8 cellular contexts compared by ENCODE assay signal in genomic region chr17:35449371-35449931, GRCh38. TPM values are rescaled to one million over a fixed set of nuclear protein-coding genes. Genes with fewer than 3 reads are reported as not detected.
A peak's percentile ranks its signal among the peaks of the same experiment; 100 is the strongest.
DNase-seq lines count a peak whose midpoint lies in the region; ATAC-seq and TF ChIP-seq lines count a peak whose summit lies in the region.

No MANE protein-coding gene starts in this region.

- H2BK5ac ChIP-seq in mesendoderm (ENCODE audit: low read length), result no peak overlapping the region

- no peak overlapping the region for H2AFZ ChIP-seq in PC-3 (ENCODE audit: low read length)

- H4K20me1 ChIP-seq in PC-3 (ENCODE audit: low read length), result no peaks in the 10 kb centered on the region

- H3K79me1 ChIP-seq in mesendoderm (ENCODE audit: low read length), result no peaks in the 10 kb centered on the region

- H3K27ac ChIP-seq in body of pancreas (no peak overlapping the region), mesendoderm (ENCODE audit: low read depth, low read length) (no peak overlapping the region), PC-3 (ENCODE audit: low read length) (no peak overlapping the region)

- no peak for TF ChIP-seq POLR2A in body of pancreas (IDR thresholded peaks at IDR 0.05)

- no TSS peak for BruUV-seq in PC-3 (replicated peaks; lab: Mats Ljungman, UMichigan)

- H3K18ac ChIP-seq in mesendoderm (ENCODE audit: low read length), result no peak overlapping the region

- no peak overlapping the region for H2AK5ac ChIP-seq in mesendoderm (ENCODE audit: low read length)

- no peak for DNase-seq in AG04449 (ENCODE audit: low read depth, low spot score)
- peak in 2 of 4 donors; percentile 27 to 33 for DNase-seq in body of pancreas
- peak; percentile 42 for DNase-seq in mesendoderm
- no peak for DNase-seq in PC-3
- no peak for DNase-seq in UCSD-AML1 (lab: John Stamatoyannopoulos, UW; ENCODE audit: unreplicated experiment)
- no peak for DNase-seq in NCI-H446 treated with DMSO at 0.1 percent for 48 hours (lab: John Stamatoyannopoulos, UW)

- H3K9me3 ChIP-seq in body of pancreas, result no peaks in the 10 kb centered on the region
- no peaks in the 10 kb centered on the region for H3K9me3 ChIP-seq in PC-3 (ENCODE audit: low read length)

- CTCF ChIA-PET in AG04449 (lab: Yijun Ruan, JAX), result no interaction called here
- CTCF ChIA-PET in PC-3 (lab: Charles Lee), result no interaction called here

- no peak overlapping the region for H3K4ac ChIP-seq in mesendoderm (ENCODE audit: low read depth, low read length)

- no peak overlapping the region for H2BK120ac ChIP-seq in mesendoderm (ENCODE audit: low read depth, low read length)

- peak overlapping the region; percentile 63 for H3K9ac ChIP-seq in mesendoderm (ENCODE audit: low read length)
- no peak overlapping the region for H3K9ac ChIP-seq in PC-3 (ENCODE audit: low read length)

- no peak overlapping the region for H2BK15ac ChIP-seq in mesendoderm (replicated peaks; ENCODE audit: low read depth)

- H3K4me3 ChIP-seq in AG04449 (ENCODE audit: low read depth, low read length) (peak overlapping the region; percentile 2), body of pancreas (no peak overlapping the region), mesendoderm (ENCODE audit: low read length) (no peak overlapping the region), PC-3 (ENCODE audit: low read length) (no peak overlapping the region)

- H3K36me3 ChIP-seq in body of pancreas (replicated peaks in 1 of 2; ENCODE audit: insufficient read depth in 1 of 2, low read depth in 2 of 2) (no peaks in the 10 kb centered on the region), mesendoderm (ENCODE audit: control insufficient read depth, insufficient read depth, low read length) (no peaks in the 10 kb centered on the region), PC-3 (ENCODE audit: low read depth, low read length) (no peaks in the 10 kb centered on the region)

- H3K9me2 ChIP-seq in PC-3 (replicated peaks; ENCODE audit: low read length), result no peaks in the 10 kb centered on the region

- peak overlapping the region; percentile 82 for H3K56ac ChIP-seq in mesendoderm (ENCODE audit: low read length)

- H3K27me3 ChIP-seq in body of pancreas, result peaks cover 0 to 5% of the 10 kb centered on the region in 2 donors
- H3K27me3 ChIP-seq in mesendoderm (ENCODE audit: insufficient read depth, low read length, poor library complexity), result peaks cover 7% of the 10 kb centered on the region
- no peaks in the 10 kb centered on the region for H3K27me3 ChIP-seq in PC-3 (ENCODE audit: low read length)

- 8 to 13% methylated on average over 32 to 36 of the region's 36 CpGs for WGBS in body of pancreas, 2 donors
- WGBS in mesendoderm (ENCODE audit: extremely low coverage, insufficient coverage, low lambda C conversion rate), result no CpG with 5 or more reads among the region's 36 CpGs

- H3K79me2 ChIP-seq in mesendoderm (ENCODE audit: control insufficient read depth, insufficient read depth, low read length) (no peaks in the 10 kb centered on the region), PC-3 (ENCODE audit: low read length) (peaks cover 5% of the 10 kb centered on the region; the same call in 1 of the 2 replicates)

- H3K4me1 ChIP-seq in body of pancreas (peaks cover 17% of the 10 kb centered on the region), mesendoderm (ENCODE audit: control insufficient read depth, low read depth, low read length) (no peaks in the 10 kb centered on the region), PC-3 (ENCODE audit: insufficient read depth, low read length) (0 out of 2 replicates have a peak, but pooled peaks cover 4% of the 10 kb centered on the region)

- no peak overlapping the region for H3K23ac ChIP-seq in mesendoderm (ENCODE audit: low read length)

- POLR2A ChIA-PET in AG04449 (lab: Yijun Ruan, JAX) (no interaction called here), PC-3 (lab: Charles Lee; ENCODE audit: unreplicated experiment) (no interaction called here)

- H3K4me2 ChIP-seq in mesendoderm (ENCODE audit: low read length), result peak overlapping the region; percentile 80
- no peak overlapping the region for H3K4me2 ChIP-seq in PC-3 (ENCODE audit: low read length)

- TF ChIP-seq CTCF in AG04449 (IDR thresholded peaks at IDR 0.05; ENCODE audit: insufficient read depth, low read length, missing control alignments), result no peak
- TF ChIP-seq CTCF in body of pancreas (IDR thresholded peaks at IDR 0.05), result no peak
- no peak for TF ChIP-seq CTCF in PC-3 (conservative IDR thresholded peaks at IDR 0.05; ENCODE audit: low read depth, low read length)

- no peaks in the 10 kb centered on the region for H3F3A ChIP-seq in PC-3 (ENCODE audit: low read length, unreplicated experiment)

- intact Hi-C loops in body of pancreas (cut with DNase I), result no loop called here
- intact Hi-C loops in PC-3 (cut with micrococcal nuclease), result no loop called here

- H4K8ac ChIP-seq in mesendoderm (ENCODE audit: low read depth, low read length), result no peak overlapping the region

- H4K5ac ChIP-seq in mesendoderm (ENCODE audit: low read length), result no peak overlapping the region

- ATAC-seq in GM21367 (IDR thresholded peaks at IDR 0.05; ENCODE audit: unreplicated experiment) (peak; percentile 39), body of pancreas (peak; percentile 16), PC-3 (no peak), HG02571 (IDR thresholded peaks at IDR 0.05; ENCODE audit: unreplicated experiment) (no peak)

RNA-seq across cellular contexts. Expression of gene SLFN13, which starts 0.9 kb away (rescaled TPM):
- 1 to 10 TPM; 2.1 to 2.3 TPM for total RNA-seq in body of pancreas
- 7.7 TPM for polyA plus RNA-seq in mesendoderm (2013, experiment 1 of 2)
- polyA plus RNA-seq in mesendoderm (2013, experiment 2 of 2), result 8.0 TPM
- total RNA-seq in PC-3 (2014; rRNA removed), result 4.6 and 8.2 TPM in 2 replicates

RNA-seq across cellular contexts. Expression of gene SLFN12, which starts 17.2 kb away (rescaled TPM):
- 1 to 10 TPM; 4.9 to 6.0 TPM for total RNA-seq in body of pancreas
- polyA plus RNA-seq in mesendoderm (2013, experiment 1 of 2), result 20.3 TPM
- 21.0 TPM for polyA plus RNA-seq in mesendoderm (2013, experiment 2 of 2)
- total RNA-seq in PC-3 (2014; rRNA removed), result not detected in 2 replicates

Comparison
In these comparisons a context has a peak if more than half of its experiments do, and no peak if none do; other contexts are left out.
1. ATAC-seq: peak in GM21367 (single experiment) and body of pancreas (single experiment); none in PC-3 (single experiment) and HG02571 (single experiment).